In the genomic region with DNA sequence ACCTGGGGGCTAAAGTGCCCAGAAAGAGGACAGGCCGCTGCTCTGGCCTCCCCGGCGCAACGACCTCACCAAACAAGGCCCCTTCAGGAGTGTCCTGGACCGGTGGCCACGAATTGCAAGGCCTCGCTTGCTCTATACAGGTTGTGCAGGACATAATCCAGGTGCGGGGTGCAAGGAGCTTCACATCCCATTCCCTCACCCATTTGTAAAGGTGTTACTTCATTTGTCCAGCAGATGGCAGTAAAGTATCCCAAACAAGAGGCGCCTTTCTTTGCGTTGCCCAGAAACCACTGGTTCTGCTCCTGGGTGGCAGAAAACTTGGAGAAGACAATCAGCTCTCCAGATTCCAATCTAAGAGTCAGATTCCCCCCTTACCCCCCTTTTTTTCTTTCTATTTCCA, we compare ENCODE assay signal across 8 cellular contexts. TPM values are rescaled to one million over a fixed set of nuclear protein-coding genes. Genes with fewer than 3 reads are reported as not detected.
A peak's percentile ranks its signal among the peaks of the same experiment; 100 is the strongest.
DNase-seq lines count a peak whose midpoint lies in the region; TF ChIP-seq lines count a peak whose summit lies in the region.

No MANE protein-coding gene starts in this region.

- 0% methylated on average over 2 of the region's 10 CpGs for WGBS in suprapubic skin

- H3K27me3 ChIP-seq in suprapubic skin = peaks cover 9% of the 10 kb centered on the region

- H3K27ac ChIP-seq in suprapubic skin = no peak overlapping the region

- peak; percentile 61 to 66 for TF ChIP-seq CTCF in suprapubic skin (IDR thresholded peaks at IDR 0.05)

- H3K9me3 ChIP-seq in suprapubic skin = no peaks in the 10 kb centered on the region

- H3K4me3 ChIP-seq in suprapubic skin = no peak overlapping the region

- no peak for TF ChIP-seq POLR2A in suprapubic skin (IDR thresholded peaks at IDR 0.05)

- DNase-seq in activated CD8-positive, alpha-beta memory T cell treated with anti-CD3 and anti-CD28 coated beads for 24 hours = peak; percentile 71
- DNase-seq in activated CD8-positive, alpha-beta memory T cell treated with anti-CD3 and anti-CD28 coated beads, Interleukin-2, amount 50 U/mL, for 4 hours = no peak
- DNase-seq in HuH-7.5 (ENCODE audit: low spot score) = peak; percentile 34
- DNase-seq in OCI-M1 (lab: John Stamatoyannopoulos, UW) = peak; percentile 74
- peak; percentile 62 for DNase-seq in central memory CD4-positive, alpha-beta T cell
- peak; percentile 75 for DNase-seq in kidney tubule cell (ENCODE audit: low spot score)
- DNase-seq in suprapubic skin (ENCODE audit: low spot score in 2 of 2) = no peak
- DNase-seq in ureter (ENCODE audit: low spot score) = no peak

- H3K36me3 ChIP-seq in suprapubic skin = no peaks in the 10 kb centered on the region

- no peak for TF ChIP-seq EP300 in suprapubic skin (IDR thresholded peaks at IDR 0.05)

- H3K4me1 ChIP-seq in suprapubic skin = peaks cover 3% of the 10 kb centered on the region

RNA-seq across cellular contexts. Expression of gene PRDM11, which starts 35.9 kb away (rescaled TPM):
- total RNA-seq in suprapubic skin (10 to 100 TPM in 3 of 4 donors, 1 to 10 TPM in 1; 9.1 to 11.9 (median 11.0) TPM), ureter (35.3 TPM)

Comparison
In these comparisons a context has a peak if more than half of its experiments do, and no peak if none do; other contexts are left out.
1. DNase-seq: peak in activated CD8-positive, alpha-beta memory T cell treated with anti-CD3 and anti-CD28 coated beads for 24 hours (single experiment), HuH-7.5 (single experiment), OCI-M1 (single experiment), central memory CD4-positive, alpha-beta T cell (single experiment) and kidney tubule cell (single experiment); none in activated CD8-positive, alpha-beta memory T cell treated with anti-CD3 and anti-CD28 coated beads, Interleukin-2, amount 50 U/mL, for 4 hours (single experiment), suprapubic skin (0 of 2) and ureter (single experiment).